27 cellular contexts compared by ENCODE assay signal in the genomic region with DNA sequence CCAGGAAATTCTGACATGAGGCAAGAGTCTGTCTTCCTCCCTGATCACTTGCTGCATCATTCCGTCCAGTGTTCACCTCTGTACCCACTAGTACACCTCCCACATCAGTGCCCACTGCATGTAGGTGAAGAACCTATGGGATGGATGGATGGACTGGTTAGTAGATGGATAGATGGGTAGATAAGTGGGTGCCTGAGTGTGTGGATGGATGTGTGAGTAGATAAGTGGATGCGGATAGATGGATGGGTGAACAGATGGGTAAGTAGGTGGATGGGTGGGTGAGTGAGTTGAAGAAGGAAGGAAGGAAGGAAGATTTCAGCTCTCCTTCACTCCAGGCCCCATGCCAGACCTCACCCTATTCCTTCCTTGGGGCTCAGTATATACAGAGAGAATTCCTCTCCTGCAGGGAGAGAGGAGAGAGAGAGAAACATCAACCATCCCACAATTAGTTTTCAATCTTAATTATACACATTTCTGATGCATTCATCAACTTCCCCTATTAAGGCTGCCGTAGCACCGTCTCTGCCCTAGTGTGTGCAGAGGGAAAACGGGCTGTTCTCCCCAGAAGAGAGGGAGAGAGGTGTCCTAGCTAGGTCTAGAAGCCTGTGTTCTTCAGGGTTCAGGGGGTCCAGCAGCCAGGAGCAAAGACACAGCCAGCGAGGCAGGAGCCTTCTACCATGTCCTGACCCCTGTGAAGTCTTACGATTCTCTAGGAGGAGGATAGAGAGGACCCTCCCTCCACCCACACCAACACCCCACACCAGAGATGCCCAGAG.
"Had no signal": no experiment of that assay in that cellular context is flagged by ENCODE, and none has a peak within 500 bp of the region (broad histone marks: within the 10 kb centered on the region; RNA-seq: fewer than 3 reads in every experiment).

No MANE protein-coding gene starts in this region.

- H3K27ac ChIP-seq: adrenal gland, body of pancreas, epithelial cell of prostate had no signal

- H3K4me3 Mint-ChIP-seq: activated CD4-positive, alpha-beta memory T cell treated with anti-CD3 and anti-CD28 coated beads for 36 hours; activated CD4-positive, alpha-beta T cell treated with anti-CD3 and anti-CD28 coated beads for 36 hours; activated CD4-positive, alpha-beta T cell treated with anti-CD3 and anti-CD28 coated beads, Interleukin-2, amount 10 ng/mL, durations not matched to agents 24 days and 14 days; activated CD8-positive, alpha-beta T cell treated with anti-CD3 and anti-CD28 coated beads, Interleukin-2, amount 10 ng/mL, durations not matched to agents 7 days and 5 days; activated naive CD8-positive, alpha-beta T cell treated with anti-CD3 and anti-CD28 coated beads for 36 hours; activated naive CD8-positive, alpha-beta T cell treated with anti-CD3 and anti-CD28 coated beads, Interleukin-2, amount 50 U/mL, for 24 hours; activated T-cell treated with anti-CD3 and anti-CD28 coated beads, Interleukin-2, amount 50 U/mL, for 4 hours; activated T-helper 17 cell treated with anti-CD3 and anti-CD28 coated beads, Interleukin-2, amount 50 U/mL, for 72 hours; dendritic cell treated with granulocyte-macrophage colony-stimulating factor and Interleukin-4, amounts not matched to agents 40 ng/mL and 50 ng/mL, for 4 days; effector memory CD8-positive, alpha-beta T cell had no signal

- H3K27me3 ChIP-seq: adrenal gland, body of pancreas, dorsolateral prefrontal cortex had no signal

- H3K27ac Mint-ChIP-seq: activated CD4-positive, alpha-beta memory T cell treated with anti-CD3 and anti-CD28 coated beads for 36 hours; activated CD4-positive, alpha-beta T cell treated with anti-CD3 and anti-CD28 coated beads for 36 hours; activated CD4-positive, alpha-beta T cell treated with anti-CD3 and anti-CD28 coated beads, Interleukin-2, amount 10 ng/mL, durations not matched to agents 24 days and 14 days; activated CD8-positive, alpha-beta T cell treated with anti-CD3 and anti-CD28 coated beads, Interleukin-2, amount 10 ng/mL, durations not matched to agents 7 days and 5 days; activated naive CD8-positive, alpha-beta T cell treated with anti-CD3 and anti-CD28 coated beads for 36 hours; activated naive CD8-positive, alpha-beta T cell treated with anti-CD3 and anti-CD28 coated beads, Interleukin-2, amount 50 U/mL, for 24 hours; activated T-helper 17 cell treated with anti-CD3 and anti-CD28 coated beads, Interleukin-2, amount 50 U/mL, for 72 hours; dendritic cell treated with granulocyte-macrophage colony-stimulating factor and Interleukin-4, amounts not matched to agents 40 ng/mL and 50 ng/mL, for 4 days; effector memory CD8-positive, alpha-beta T cell had no signal

- H3K4me3 ChIP-seq: adrenal gland, body of pancreas, dorsolateral prefrontal cortex had no signal

- H3K4me1 Mint-ChIP-seq: activated CD4-positive, alpha-beta T cell treated with anti-CD3 and anti-CD28 coated beads for 36 hours; activated CD4-positive, alpha-beta T cell treated with anti-CD3 and anti-CD28 coated beads, Interleukin-2, amount 10 ng/mL, durations not matched to agents 24 days and 14 days; activated naive CD8-positive, alpha-beta T cell treated with anti-CD3 and anti-CD28 coated beads for 36 hours; activated naive CD8-positive, alpha-beta T cell treated with anti-CD3 and anti-CD28 coated beads, Interleukin-2, amount 50 U/mL, for 24 hours; activated T-helper 17 cell treated with anti-CD3 and anti-CD28 coated beads, Interleukin-2, amount 50 U/mL, for 72 hours had no signal

- H3K36me3 Mint-ChIP-seq: activated CD4-positive, alpha-beta memory T cell treated with anti-CD3 and anti-CD28 coated beads for 36 hours; activated naive CD8-positive, alpha-beta T cell treated with anti-CD3 and anti-CD28 coated beads for 36 hours had no signal

- H3K9me3 ChIP-seq: adrenal gland had no signal

- H3K27me3 Mint-ChIP-seq: activated CD4-positive, alpha-beta T cell treated with anti-CD3 and anti-CD28 coated beads for 36 hours had no signal

- H3K4me1 ChIP-seq: adrenal gland, body of pancreas had no signal

- H3K9me3 Mint-ChIP-seq: activated CD4-positive, alpha-beta memory T cell treated with anti-CD3 and anti-CD28 coated beads for 36 hours; activated CD4-positive, alpha-beta T cell treated with anti-CD3 and anti-CD28 coated beads, Interleukin-2, amount 10 ng/mL, durations not matched to agents 24 days and 14 days; activated naive CD8-positive, alpha-beta T cell treated with anti-CD3 and anti-CD28 coated beads for 36 hours; activated naive CD8-positive, alpha-beta T cell treated with anti-CD3 and anti-CD28 coated beads, Interleukin-2, amount 50 U/mL, for 24 hours; activated T-cell treated with anti-CD3 and anti-CD28 coated beads, Interleukin-2, amount 50 U/mL, for 4 hours; activated T-helper 17 cell treated with anti-CD3 and anti-CD28 coated beads, Interleukin-2, amount 50 U/mL, for 72 hours; dendritic cell treated with granulocyte-macrophage colony-stimulating factor and Interleukin-4, amounts not matched to agents 40 ng/mL and 50 ng/mL, for 4 days; effector memory CD8-positive, alpha-beta T cell had no signal

- DNase-seq: activated CD4-positive, alpha-beta memory T cell treated with anti-CD3 and anti-CD28 coated beads for 36 hours; activated CD4-positive, alpha-beta T cell treated with anti-CD3 and anti-CD28 coated beads for 36 hours; activated CD4-positive, alpha-beta T cell treated with anti-CD3 and anti-CD28 coated beads, Interleukin-2, amount 10 ng/mL, durations not matched to agents 24 days and 14 days; activated CD4-positive, CD25-positive, alpha-beta regulatory T cell; activated CD4-positive, CD25-positive, alpha-beta regulatory T cell treated with anti-CD3 and anti-CD28 coated beads, Interleukin-2, amount 50 U/mL, for 72 hours; activated CD8-positive, alpha-beta T cell treated with anti-CD3 and anti-CD28 coated beads, Interleukin-2, amount 10 ng/mL, durations not matched to agents 7 days and 5 days; activated effector memory CD4-positive, alpha-beta T cell treated with Interleukin-2 at 50 U/mL for 16 hours; activated gamma-delta T cell treated with Interleukin-2 at 50 U/mL for 16 hours; activated naive CD4-positive, alpha-beta T cell treated with anti-CD3 and anti-CD28 coated beads, Interleukin-2, amount 50 U/mL, for 16 hours; activated naive CD4-positive, alpha-beta T cell treated with Interleukin-2 at 50 U/mL for 16 hours; activated naive CD8-positive, alpha-beta T cell treated with anti-CD3 and anti-CD28 coated beads for 36 hours; activated naive CD8-positive, alpha-beta T cell treated with anti-CD3 and anti-CD28 coated beads, Interleukin-2, amount 50 U/mL, for 24 hours; activated T-cell treated with anti-CD3 and anti-CD28 coated beads, Interleukin-2, amount 50 U/mL, for 4 hours; adrenal gland; amygdala; aorta; body of pancreas; caudate nucleus; effector CD4-positive, alpha-beta T cell; effector memory CD8-positive, alpha-beta T cell; foreskin fibroblast; head of caudate nucleus; T-helper 2 cell had no signal

- H3K36me3 ChIP-seq: adrenal gland had no signal
